ENCODE assay signal across 19 cellular contexts in genomic region chr3:125033616-125034015, GRCh38. TPM values are rescaled to one million over a fixed set of nuclear protein-coding genes. Genes with fewer than 3 reads are reported as not detected.
DNase-seq lines count a peak whose midpoint lies in the region; ATAC-seq and TF ChIP-seq lines count a peak whose summit lies in the region.
"Had no signal": no experiment of that assay in that cellular context is flagged by ENCODE, and none has a peak within 500 bp of the region (broad histone marks: within the 10 kb centered on the region; RNA-seq: fewer than 3 reads in every experiment).

No MANE protein-coding gene starts in this region.

- no peaks in the 10 kb centered on the region for H3K27me3 ChIP-seq in cardiac muscle cell
- no peaks in the 10 kb centered on the region for H3K27me3 ChIP-seq in heart right ventricle
- H3K27me3 ChIP-seq in upper lobe of left lung: no peaks in the 10 kb centered on the region
- H3K27me3 ChIP-seq: BE2C, MG63 had no signal

- H3K4me1 ChIP-seq in cardiac muscle cell (ENCODE audit: low read depth) (peaks cover 21% of the 10 kb centered on the region), heart right ventricle (peaks cover 13 to 81% (median 49%) of the 10 kb centered on the region in 9 donors), upper lobe of left lung (peaks cover 19 to 32% (median 26%) of the 10 kb centered on the region in 4 donors)

- H3K36me3 Mint-ChIP-seq in immature natural killer cell: peaks cover 6 to 14% (median 10%) of the 10 kb centered on the region in 3 donors
- peaks cover 9% of the 10 kb centered on the region for H3K36me3 Mint-ChIP-seq in nephron (ENCODE audit: low read depth)

- H3K4me1 Mint-ChIP-seq in immature natural killer cell (peaks cover 76 to 92% of the 10 kb centered on the region in 2 donors), nephron (peaks cover 20% of the 10 kb centered on the region)

- peaks cover 0 to 4% (median 2%) of the 10 kb centered on the region in 3 donors for H3K27me3 Mint-ChIP-seq in immature natural killer cell (ENCODE audit: low read depth in 3 of 3)
- peaks cover 4% of the 10 kb centered on the region for H3K27me3 Mint-ChIP-seq in nephron (ENCODE audit: low read depth)
- H3K27me3 Mint-ChIP-seq: CD8-positive, alpha-beta memory T cell had no signal

- 91 to 94% methylated on average over 14 of the region's 14 CpGs for WGBS in heart right ventricle, 2 donors
- 81 to 90% methylated on average over 11 to 14 of the region's 14 CpGs for WGBS in upper lobe of left lung, 2 donors

- TF ChIP-seq CTCF in cardiac muscle cell (IDR thresholded peaks at IDR 0.05; ENCODE audit: low read depth, low read length) (no peak), heart right ventricle (IDR thresholded peaks at IDR 0.05) (no peak), nephron (IDR thresholded peaks at IDR 0.05; ENCODE audit: unreplicated experiment in 3 of 3) (no peak), upper lobe of left lung (IDR thresholded peaks at IDR 0.05) (no peak)

- no peaks in the 10 kb centered on the region for H3K9me3 ChIP-seq in cardiac muscle cell (ENCODE audit: low read depth)
- H3K9me3 ChIP-seq in heart right ventricle: peaks cover 0 to 12% (median 0%) of the 10 kb centered on the region in 11 donors
- no peaks in the 10 kb centered on the region for H3K9me3 ChIP-seq in upper lobe of left lung
- H3K9me3 ChIP-seq: BE2C had no signal

- H3K4me3 Mint-ChIP-seq in immature natural killer cell: no peak overlapping the region
- H3K4me3 Mint-ChIP-seq in nephron: no peak overlapping the region
- H3K4me3 Mint-ChIP-seq: CD14-positive monocyte had no signal

- TF ChIP-seq EP300 in upper lobe of left lung (IDR thresholded peaks at IDR 0.05): no peak

- H3K4me3 ChIP-seq in cardiac muscle cell (no peak overlapping the region), heart right ventricle (no peak overlapping the region), upper lobe of left lung (no peak overlapping the region)
- H3K4me3 ChIP-seq: K562, MG63 had no signal

- H3K36me3 ChIP-seq in cardiac muscle cell (no peaks in the 10 kb centered on the region), heart right ventricle (peaks cover 0 to 20% (median 1%) of the 10 kb centered on the region in 9 donors), upper lobe of left lung (peaks cover 3 to 7% (median 5%) of the 10 kb centered on the region in 4 donors)
- H3K36me3 ChIP-seq: BE2C had no signal

- ATAC-seq in heart right ventricle (no peak), upper lobe of left lung (ENCODE audit: low FRiP score in 2 of 2) (no peak), HG03159 (IDR thresholded peaks at IDR 0.05; ENCODE audit: unreplicated experiment) (no peak)
- ATAC-seq: K562, PC-3 had no signal

- H3K9me3 Mint-ChIP-seq in immature natural killer cell (peaks cover 3 to 11% (median 6%) of the 10 kb centered on the region in 6 donors), nephron (peaks cover 18% of the 10 kb centered on the region)

- no peak for TF ChIP-seq POLR2A in upper lobe of left lung (IDR thresholded peaks at IDR 0.05)

- H3K27ac ChIP-seq in cardiac muscle cell (peak overlapping the region; percentile 34), heart right ventricle (peak overlapping the region in 5 of 10 donors; percentile 17 to 71 (median 56)), upper lobe of left lung (peak overlapping the region; percentile 37 to 62 (median 40))
- H3K27ac ChIP-seq: 22Rv1 had no signal

- H3K27ac Mint-ChIP-seq in immature natural killer cell (peak overlapping the region in 4 of 6 donors; percentile 51 to 84 (median 79)), nephron (peak overlapping the region; percentile 71 to 86 (median 76))
- H3K27ac Mint-ChIP-seq: CD14-positive monocyte had no signal

- intact Hi-C loops in heart right ventricle (cut with DNase I): no loop called here

- DNase-seq in cardiac muscle cell (ENCODE audit: low read depth in 1 of 2, low spot score in 1 of 2) (no peak), heart right ventricle (no peak), immature natural killer cell (no peak), upper lobe of left lung (no peak), SKM-1 (lab: John Stamatoyannopoulos, UW; ENCODE audit: unreplicated experiment) (no peak)
- DNase-seq: ACHN; BE2C; CD8-positive, alpha-beta memory T cell; NCI-H2029; NCI-H526; NCI-H82; NK-92 treated with Interleukin-12 subunit alpha and Interleukin-12 subunit beta, amount 100 ng/mL, for 24 hours; PC-3 had no signal

RNA-seq across cellular contexts. Expression of gene HEG1, which starts 22.2 kb away (rescaled TPM):
- total RNA-seq in cardiac muscle cell (16.5 and 42.7 TPM in 2 replicates), heart right ventricle (100 to 1,000 TPM in 7 of 10 donors, 10 to 100 TPM in 3; 79.0 to 186 (median 143) TPM), upper lobe of left lung (100 to 1,000 TPM in 3 of 6 donors, 10 to 100 TPM in 3; 45.1 to 168 (median 100) TPM)
- polyA plus RNA-seq in cardiac muscle cell (17.4 and 24.9 TPM in 2 replicates), heart right ventricle (10 to 100 TPM; 12.2 to 25.4 TPM), immature natural killer cell (10 to 100 TPM in 1 of 3 donors, 1 to 10 TPM in 2; 2.1 to 12.1 (median 4.9) TPM)
- polyA plus RNA-seq: K562 had no signal
